Comparison of ENCODE assay signal across 8 cellular contexts in the genomic region with DNA sequence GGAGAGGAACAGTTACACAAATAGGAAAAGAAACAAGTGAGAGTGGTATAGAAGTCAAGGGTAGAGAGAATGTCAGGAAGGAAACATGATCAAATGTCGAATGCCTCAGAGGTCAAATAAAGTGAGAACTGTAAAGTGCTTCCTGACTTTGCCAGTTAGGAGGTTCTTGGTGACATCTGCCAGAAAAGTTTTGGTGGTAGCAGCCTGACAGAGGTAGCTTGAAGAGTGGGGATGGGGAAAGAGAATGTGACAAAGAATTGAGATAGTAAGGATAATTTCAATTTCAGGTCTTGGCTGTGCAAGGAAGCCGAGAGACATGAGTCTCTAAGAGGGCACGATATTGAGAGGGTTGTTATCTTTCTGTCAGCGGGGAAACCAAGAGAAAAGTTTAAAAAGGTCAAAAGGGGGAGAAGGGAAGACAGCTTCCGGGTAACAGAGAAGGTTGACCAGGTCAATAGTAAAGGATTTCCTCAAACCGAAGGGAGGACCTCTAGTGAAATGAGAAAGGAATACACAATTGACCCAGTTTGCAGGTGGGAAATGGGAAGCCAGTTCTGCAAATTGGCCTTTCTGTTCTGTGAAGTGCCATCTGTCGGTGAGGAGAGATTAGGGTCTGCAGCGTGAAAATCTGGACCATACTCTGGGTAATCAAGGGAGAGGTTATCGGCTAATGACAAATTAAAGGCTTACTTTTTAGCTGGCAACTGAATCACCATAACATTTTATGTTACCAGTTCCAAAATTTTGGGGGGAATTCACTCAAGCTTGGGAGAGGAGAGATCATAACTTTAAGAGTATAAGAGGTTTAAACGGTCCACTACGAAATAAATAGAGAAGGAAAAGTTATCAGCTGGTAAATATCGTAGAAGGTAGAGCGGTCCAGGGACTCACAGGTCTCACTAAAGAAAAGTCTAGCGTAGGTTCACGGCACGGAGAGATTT. TPM values are rescaled to one million over a fixed set of nuclear protein-coding genes. Genes with fewer than 3 reads are reported as not detected.
DNase-seq lines count a peak whose midpoint lies in the region; ATAC-seq and TF ChIP-seq lines count a peak whose summit lies in the region.
"Had no signal": no experiment of that assay in that cellular context is flagged by ENCODE, and none has a peak within 500 bp of the region (broad histone marks: within the 10 kb centered on the region; RNA-seq: fewer than 3 reads in every experiment).

No MANE protein-coding gene starts in this region.

- DNase-seq in EH (ENCODE audit: low read depth) = peak; percentile 56
- peak; percentile 80 for DNase-seq in RPMI8226
- peak; percentile 63 for DNase-seq in choroid plexus epithelial cell (ENCODE audit: low read depth)
- DNase-seq in lung microvascular endothelial cell (ENCODE audit: low read depth in 2 of 2) = peak; percentile 61 to 73
- no peak for DNase-seq in type B pancreatic cell (ENCODE audit: extremely low spot score, unreplicated experiment)

- peaks cover 29 to 51% (median 30%) of the 10 kb centered on the region in 3 donors for H3K4me1 Mint-ChIP-seq in IgD-negative memory B cell
- peaks cover 18% of the 10 kb centered on the region for H3K4me1 Mint-ChIP-seq in type B pancreatic cell (ENCODE audit: unreplicated experiment)

- ATAC-seq in HG03460 (IDR thresholded peaks at IDR 0.05; ENCODE audit: unreplicated experiment) = no peak

- H3K27ac Mint-ChIP-seq in IgD-negative memory B cell (peak overlapping the region; percentile 96 to 100 (median 100)), type B pancreatic cell (peak overlapping the region; percentile 98)

- H3K9me3 Mint-ChIP-seq in IgD-negative memory B cell = no peaks in the 10 kb centered on the region
- H3K9me3 Mint-ChIP-seq in type B pancreatic cell = no peaks in the 10 kb centered on the region

- no peaks in the 10 kb centered on the region for H3K27me3 Mint-ChIP-seq in IgD-negative memory B cell
- peaks cover 3% of the 10 kb centered on the region for H3K27me3 Mint-ChIP-seq in type B pancreatic cell

- H3K4me3 Mint-ChIP-seq in IgD-negative memory B cell (peak overlapping the region; percentile 96 to 100 (median 99)), type B pancreatic cell (peak overlapping the region; percentile 93)

- TF ChIP-seq CTCF in choroid plexus epithelial cell (conservative IDR thresholded peaks at IDR 0.05; ENCODE audit: low read depth, low read length) (peak; percentile 70), type B pancreatic cell (conservative IDR thresholded peaks at IDR 0.05) (peak; percentile 64)

- H3K4me3 ChIP-seq in choroid plexus epithelial cell (ENCODE audit: low read depth, low read length) = peak overlapping the region; percentile 71

- H3K36me3 Mint-ChIP-seq in IgD-negative memory B cell (peaks cover 5% of the 10 kb centered on the region), type B pancreatic cell (peaks cover 10% of the 10 kb centered on the region)

RNA-seq across cellular contexts. Expression of a gene that starts 1.0 kb away (rescaled TPM):
- 110 TPM for polyA plus RNA-seq in IgD-negative memory B cell
- 34.0 and 49.8 TPM in 2 replicates for total RNA-seq in lung microvascular endothelial cell
- total RNA-seq in type B pancreatic cell (ENCODE audit: low replicate concordance) = 212 and 241 TPM in 2 replicates

RNA-seq across cellular contexts. Expression of a gene that starts 14.5 kb away (rescaled TPM):
- polyA plus RNA-seq in IgD-negative memory B cell = 946 TPM
- 0.20 and 0.44 TPM in 2 replicates for total RNA-seq in lung microvascular endothelial cell
- 1.5 and 2.0 TPM in 2 replicates for total RNA-seq in type B pancreatic cell (ENCODE audit: low replicate concordance)

RNA-seq across cellular contexts. Expression of a gene that starts 26.6 kb away (rescaled TPM):
- 771 TPM for polyA plus RNA-seq in IgD-negative memory B cell
- under 0.01 TPM in 1 of 2 replicates, not detected in the other for total RNA-seq in lung microvascular endothelial cell
- 0.43 and 0.80 TPM in 2 replicates for total RNA-seq in type B pancreatic cell (ENCODE audit: low replicate concordance)

RNA-seq across cellular contexts. Expression of a gene that starts 42.0 kb away (rescaled TPM):
- 363 TPM for polyA plus RNA-seq in IgD-negative memory B cell
- total RNA-seq in lung microvascular endothelial cell (not detected in 2 replicates), type B pancreatic cell (ENCODE audit: low replicate concordance) (0.52 and 2.5 TPM in 2 replicates)
- total RNA-seq: glomerular endothelial cell had no signal
